30 cellular contexts compared by ENCODE assay signal in genomic region chr2:46863895-46864294, GRCh38. TPM values are rescaled to one million over a fixed set of nuclear protein-coding genes. Genes with fewer than 3 reads are reported as not detected.
DNase-seq lines count a peak whose midpoint lies in the region; ATAC-seq and TF ChIP-seq lines count a peak whose summit lies in the region.
"Had no signal": no experiment of that assay in that cellular context is flagged by ENCODE, and none has a peak within 500 bp of the region (broad histone marks: within the 10 kb centered on the region; RNA-seq: fewer than 3 reads in every experiment).

No MANE protein-coding gene starts in this region.

- H3K9me3 Mint-ChIP-seq in activated CD4-positive, alpha-beta T cell treated with anti-CD3 and anti-CD28 coated beads, Interleukin-2, amount 10 ng/mL, durations not matched to agents 24 days and 14 days: peaks cover 8% of the 10 kb centered on the region

- TF ChIP-seq RAD21 in neural cell (conservative IDR thresholded peaks at IDR 0.05): no peak

- no peak overlapping the region for H3K9ac ChIP-seq in neural cell (ENCODE audit: low read length)

- no peak overlapping the region for H3K27ac ChIP-seq in neural cell (ENCODE audit: low read length)
- H3K27ac ChIP-seq: HL-60, PC-9, SJSA1 had no signal

- H2AFZ ChIP-seq in neural cell (ENCODE audit: low read depth, low read length): no peak overlapping the region
- H2AFZ ChIP-seq: PC-9 had no signal

- no peak overlapping the region for H3K4me3 Mint-ChIP-seq in activated CD4-positive, alpha-beta T cell treated with anti-CD3 and anti-CD28 coated beads, Interleukin-2, amount 10 ng/mL, durations not matched to agents 24 days and 14 days
- H3K4me3 Mint-ChIP-seq: CD4-positive, alpha-beta memory T cell had no signal

- H3K9me2 ChIP-seq in neural cell (ENCODE audit: insufficient read depth, low read length): no peaks in the 10 kb centered on the region

- H3K27ac Mint-ChIP-seq in activated CD4-positive, alpha-beta T cell treated with anti-CD3 and anti-CD28 coated beads, Interleukin-2, amount 10 ng/mL, durations not matched to agents 24 days and 14 days: no peak overlapping the region
- H3K27ac Mint-ChIP-seq: CD4-positive, alpha-beta memory T cell had no signal

- peaks cover 2% of the 10 kb centered on the region for H3K4me1 Mint-ChIP-seq in activated CD4-positive, alpha-beta T cell treated with anti-CD3 and anti-CD28 coated beads, Interleukin-2, amount 10 ng/mL, durations not matched to agents 24 days and 14 days

- H3K36me3 Mint-ChIP-seq in activated CD4-positive, alpha-beta T cell treated with anti-CD3 and anti-CD28 coated beads, Interleukin-2, amount 10 ng/mL, durations not matched to agents 24 days and 14 days (ENCODE audit: low read depth): no peaks in the 10 kb centered on the region

- H3F3A ChIP-seq in neural cell (ENCODE audit: insufficient read depth, low read length, poor library complexity, severe bottlenecking): no peaks in the 10 kb centered on the region

- no peaks in the 10 kb centered on the region for H4K20me1 ChIP-seq in neural cell (ENCODE audit: insufficient read depth)

- ATAC-seq in HG02852 (IDR thresholded peaks at IDR 0.05; ENCODE audit: unreplicated experiment) (no peak), HG02885 (IDR thresholded peaks at IDR 0.05; ENCODE audit: poor library complexity, unreplicated experiment) (no peak)
- ATAC-seq: GM12878, Right ventricle myocardium inferior had no signal

- no peaks in the 10 kb centered on the region for H3K9me3 ChIP-seq in neural cell (ENCODE audit: low read length)

- no peak for TF ChIP-seq CTCF in neural cell (IDR thresholded peaks at IDR 0.05; ENCODE audit: poor library complexity, severe bottlenecking)

- no peaks in the 10 kb centered on the region for H3K79me2 ChIP-seq in neural cell (replicated peaks; ENCODE audit: insufficient read depth, low read length)

- no peaks in the 10 kb centered on the region for H3K27me3 ChIP-seq in neural cell (ENCODE audit: insufficient read depth, low read depth, low read length)
- H3K27me3 ChIP-seq: SJSA1 had no signal

- H3K27me3 Mint-ChIP-seq in activated CD4-positive, alpha-beta T cell treated with anti-CD3 and anti-CD28 coated beads, Interleukin-2, amount 10 ng/mL, durations not matched to agents 24 days and 14 days: peaks cover 10% of the 10 kb centered on the region

- DNase-seq in NCI-H2227 (lab: John Stamatoyannopoulos, UW; ENCODE audit: unreplicated experiment) (peak; percentile 56), NCI-H2227 treated with DMSO at 0.1 percent for 48 hours (lab: John Stamatoyannopoulos, UW) (no peak), left kidney (ENCODE audit: low read depth, low spot score) (peak; percentile 85)
- no peak for DNase-seq in activated CD4-positive, alpha-beta T cell treated with anti-CD3 and anti-CD28 coated beads, Interleukin-2, amount 10 ng/mL, durations not matched to agents 24 days and 14 days
- no peak for DNase-seq in stimulated activated CD4-positive, alpha-beta T cell treated with anti-CD3 and anti-CD28 coated beads, Interleukin-4, amount 100 ng/mL, for 1 hour
- DNase-seq: 8988T; C1 segment of cervical spinal cord; CD4-positive, alpha-beta memory T cell; COR-L47; DMS79; EL; GDM1; HCEC 1CT; Kasumi-1; NCI-H1105; NCI-H146; NCI-H1930; NCI-H2107; NCI-H446 treated with DMSO at 0.1 percent for 48 hours; NCI-H526; NCI-H82; PC-9 had no signal

- intact Hi-C loops in activated CD4-positive, alpha-beta T cell treated with anti-CD3 and anti-CD28 coated beads, Interleukin-2, amount 10 ng/mL, durations not matched to agents 24 days and 14 days (cut with micrococcal nuclease): no loop called here

- H3K4me3 ChIP-seq in neural cell (ENCODE audit: low read length): no peak overlapping the region
- H3K4me3 ChIP-seq: GM12878, K562, PC-9, SJSA1 had no signal

- no peaks in the 10 kb centered on the region for H3K36me3 ChIP-seq in neural cell (ENCODE audit: insufficient read depth, low read length)
- H3K36me3 ChIP-seq: SJSA1 had no signal

- TF ChIP-seq EP300 in neural cell (conservative IDR thresholded peaks at IDR 0.05; ENCODE audit: poor library complexity, severe bottlenecking): peak; percentile 64

- no peak overlapping the region for H3K4me2 ChIP-seq in neural cell (ENCODE audit: low read length)
- H3K4me2 ChIP-seq: PC-9 had no signal

TF ChIP-seq in neural cell, 6 proteins besides CTCF, POLR2A, EP300 and RAD21:
- TF ChIP-seq TAF1 (IDR thresholded peaks at IDR 0.05; ENCODE audit: low read depth) (no peak), SMC3 (conservative IDR thresholded peaks at IDR 0.05; ENCODE audit: poor library complexity) (no peak), POLR2AphosphoS5 (IDR thresholded peaks at IDR 0.05) (no peak), MXI1 (conservative IDR thresholded peaks at IDR 0.05; ENCODE audit: poor library complexity, severe bottlenecking) (no peak), EZH2 (IDR thresholded peaks at IDR 0.05; ENCODE audit: borderline replicate concordance, insufficient read depth, low read length, poor library complexity, severe bottlenecking) (no peak), REST (IDR thresholded peaks at IDR 0.05; ENCODE audit: borderline replicate concordance) (no peak)

RNA-seq across cellular contexts. Expression of gene MCFD2, which starts 51.7 kb away (rescaled TPM):
- polyA plus RNA-seq in neural cell: 78.8 and 84.0 TPM in 2 replicates
- polyA minus RNA-seq in neural cell: 77.2 and 86.6 TPM in 2 replicates
- 46.7 and 47.2 TPM in 2 replicates for total RNA-seq in activated CD4-positive, alpha-beta T cell treated with anti-CD3 and anti-CD28 coated beads, Interleukin-2, amount 10 ng/mL, durations not matched to agents 24 days and 14 days

Comparison
In these comparisons a context has a peak if more than half of its experiments do, and no peak if none do; other contexts are left out.
1. DNase-seq: peak in NCI-H2227 (single experiment) and left kidney (single experiment); none in NCI-H2227 treated with DMSO at 0.1 percent for 48 hours (single experiment), activated CD4-positive, alpha-beta T cell treated with anti-CD3 and anti-CD28 coated beads, Interleukin-2, amount 10 ng/mL, durations not matched to agents 24 days and 14 days (single experiment) and stimulated activated CD4-positive, alpha-beta T cell treated with anti-CD3 and anti-CD28 coated beads, Interleukin-4, amount 100 ng/mL, for 1 hour (single experiment).